In genomic region chr4:131098976-131099375, GRCh38 we compare ENCODE assay signal across 25 cellular contexts.
"Had no signal": no experiment of that assay in that cellular context is flagged by ENCODE, and none has a peak within 500 bp of the region (broad histone marks: within the 10 kb centered on the region; RNA-seq: fewer than 3 reads in every experiment).

No MANE protein-coding gene starts in this region.

- H3K4me3 ChIP-seq: adrenal gland had no signal

- H3K27ac ChIP-seq: adrenal gland, brain microvascular endothelial cell had no signal

- H3K9me3 ChIP-seq: adrenal gland had no signal

- ATAC-seq: activated CD4-positive, alpha-beta T cell treated with anti-CD3 and anti-CD28 coated beads for 36 hours; activated CD4-positive, CD25-positive, alpha-beta regulatory T cell treated with anti-CD3 and anti-CD28 coated beads, Interleukin-2, amount 50 U/mL, for 24 hours; activated CD8-positive, alpha-beta T cell treated with anti-CD3 and anti-CD28 coated beads, Interleukin-2, amount 10 ng/mL, durations not matched to agents 7 days and 5 days; activated naive CD4-positive, alpha-beta T cell treated with anti-CD3 and anti-CD28 coated beads, Interleukin-2, amount 50 U/mL, for 72 hours; activated T-cell treated with anti-CD3 and anti-CD28 coated beads, Interleukin-2, amount 50 U/mL, for 4 hours; WTC11 had no signal

- H3K4me1 ChIP-seq: adrenal gland had no signal

- H3K36me3 ChIP-seq: adrenal gland, brain microvascular endothelial cell had no signal

- H3K27me3 ChIP-seq: adrenal gland, brain microvascular endothelial cell had no signal

- DNase-seq: activated CD4-positive, alpha-beta T cell treated with anti-CD3 and anti-CD28 coated beads for 36 hours; activated CD4-positive, alpha-beta T cell treated with anti-CD3 and anti-CD28 coated beads, Interleukin-2, amount 10 ng/mL, durations not matched to agents 7 days and 5 days; activated CD4-positive, alpha-beta T cell treated with anti-CD3 and anti-CD28 coated beads, Interleukin-2, amount 50 U/mL, for 48 hours; activated CD8-positive, alpha-beta T cell treated with anti-CD3 and anti-CD28 coated beads, Interleukin-2, amount 10 ng/mL, durations not matched to agents 7 days and 5 days; activated gamma-delta T cell treated with Interleukin-2 at 50 U/mL for 16 hours; activated naive CD4-positive, alpha-beta T cell treated with anti-CD3 and anti-CD28 coated beads for 36 hours; activated T-cell treated with anti-CD3 and anti-CD28 coated beads, Interleukin-2, amount 50 U/mL, for 4 hours; adrenal gland; brain microvascular endothelial cell; central memory CD4-positive, alpha-beta T cell; KBM-7; NCI-H1105; NCI-H1417 treated with DMSO at 0.1 percent for 48 hours; NCI-H1930; NCI-H2081 treated with DMSO at 0.1 percent for 48 hours; NCI-H226; NCI-H446 treated with DMSO at 0.1 percent for 48 hours; NCI-H524; NCI-H69; OCI-M1; Right ventricle myocardium superior; T1000 had no signal
